8 cellular contexts compared by ENCODE assay signal in genomic region chr6:153129873-153130514, GRCh38. TPM values are rescaled to one million over a fixed set of nuclear protein-coding genes. Genes with fewer than 3 reads are reported as not detected.
DNase-seq lines count a peak whose midpoint lies in the region; ATAC-seq and TF ChIP-seq lines count a peak whose summit lies in the region.

No MANE protein-coding gene starts in this region.

- no peak overlapping the region for H2BK120ac ChIP-seq in mesenchymal stem cell (ENCODE audit: low read depth, low read length)

- H4K20me1 ChIP-seq in MM.1S (ENCODE audit: insufficient read depth, low read length), result no peaks in the 10 kb centered on the region

- H3K4me3 ChIP-seq in GM08714 (ENCODE audit: low read length) (peak overlapping the region; percentile 70), MM.1S (ENCODE audit: low read length) (no peak overlapping the region), mesenchymal stem cell (ENCODE audit: insufficient read depth in 1 of 2, low read depth in 1 of 2, low read length in 2 of 2) (peak overlapping the region; percentile 89 to 99), upper lobe of right lung (peak overlapping the region; percentile 56)

- ATAC-seq in upper lobe of right lung, result peak; percentile 31
- ATAC-seq in left lobe of liver, result no peak

- H2AK5ac ChIP-seq in mesenchymal stem cell (ENCODE audit: low read length, severe bottlenecking), result no peak overlapping the region

- peaks cover 67% of the 10 kb centered on the region for H3K27me3 Mint-ChIP-seq in dendritic cell treated with granulocyte-macrophage colony-stimulating factor and Interleukin-4, amounts not matched to agents 40 ng/mL and 50 ng/mL, for 4 days

- peaks cover 1% of the 10 kb centered on the region for H3K79me1 ChIP-seq in mesenchymal stem cell (replicated peaks; ENCODE audit: low read length, poor library complexity, severe bottlenecking)

- intact Hi-C loops in dendritic cell treated with granulocyte-macrophage colony-stimulating factor and Interleukin-4, amounts not matched to agents 40 ng/mL and 50 ng/mL, for 4 days (cut with micrococcal nuclease), result no loop called here
- intact Hi-C loops in upper lobe of right lung (cut with DNase I), result no loop called here

- H3K4me1 Mint-ChIP-seq in dendritic cell treated with granulocyte-macrophage colony-stimulating factor and Interleukin-4, amounts not matched to agents 40 ng/mL and 50 ng/mL, for 4 days (ENCODE audit: low read depth), result peaks cover 26% of the 10 kb centered on the region

- under 1% methylated on average over 36 of the region's 53 CpGs for WGBS in mesenchymal stem cell

- H3K18ac ChIP-seq in mesenchymal stem cell (ENCODE audit: low read depth in 1 of 2, low read length in 2 of 2), result peak overlapping the region; percentile 94 to 95

- H3K4ac ChIP-seq in mesenchymal stem cell (ENCODE audit: low read depth in 1 of 2, low read length in 2 of 2), result peak overlapping the region in 1 of 2 experiments; percentile 96

- H3K4me1 ChIP-seq in MM.1S (ENCODE audit: low read length) (no peaks in the 10 kb centered on the region), mesenchymal stem cell (ENCODE audit: control insufficient read depth, insufficient read depth, low read depth, low read length) (peaks cover 3% of the 10 kb centered on the region), upper lobe of right lung (peaks cover 16% of the 10 kb centered on the region)

- H2BK15ac ChIP-seq in mesenchymal stem cell (ENCODE audit: low read depth, poor library complexity, severe bottlenecking), result peak overlapping the region; percentile 4

- no peaks in the 10 kb centered on the region for H3K27me3 ChIP-seq in MM.1S (replicated peaks; ENCODE audit: insufficient read depth, low read length)
- H3K27me3 ChIP-seq in mesenchymal stem cell (ENCODE audit: control insufficient read depth in 1 of 2, insufficient read depth in 1 of 2, low read length in 2 of 2), result no peaks in the 10 kb centered on the region
- H3K27me3 ChIP-seq in upper lobe of right lung, result peaks cover 41% of the 10 kb centered on the region

- H2AFZ ChIP-seq in MM.1S (ENCODE audit: low read length) (no peak overlapping the region), mesenchymal stem cell (ENCODE audit: low read depth, low read length) (peak overlapping the region; percentile 61)

- TF ChIP-seq CTCF in MM.1S (IDR thresholded peaks at IDR 0.05; ENCODE audit: low read length) (no peak), upper lobe of right lung (IDR thresholded peaks at IDR 0.05) (no peak)

- no peak for DNase-seq in MM.1S
- DNase-seq in mesenchymal stem cell, result peak; percentile 56
- no peak for DNase-seq in upper lobe of right lung
- DNase-seq in left lobe of liver (ENCODE audit: low spot score), result no peak
- no peak for DNase-seq in SW480 (ENCODE audit: low spot score)
- DNase-seq in COR-L47 (lab: John Stamatoyannopoulos, UW), result no peak

- peak overlapping the region in 1 of 2 experiments; percentile 93 for H3K23ac ChIP-seq in mesenchymal stem cell (ENCODE audit: low read length in 2 of 2)

- no peaks in the 10 kb centered on the region for H3K36me3 Mint-ChIP-seq in dendritic cell treated with granulocyte-macrophage colony-stimulating factor and Interleukin-4, amounts not matched to agents 40 ng/mL and 50 ng/mL, for 4 days (ENCODE audit: low read depth)

- peak overlapping the region in 1 of 2 experiments; percentile 99 for H3K14ac ChIP-seq in mesenchymal stem cell (ENCODE audit: low read length in 2 of 2)

- H3K36me3 ChIP-seq in MM.1S (replicated peaks; ENCODE audit: insufficient read depth, low read length), result no peaks in the 10 kb centered on the region
- H3K36me3 ChIP-seq in mesenchymal stem cell (ENCODE audit: control insufficient read depth in 1 of 2, insufficient read depth in 2 of 2, low read depth in 1 of 2, low read length in 2 of 2), result no peaks in the 10 kb centered on the region
- no peaks in the 10 kb centered on the region for H3K36me3 ChIP-seq in upper lobe of right lung

- no peaks in the 10 kb centered on the region for H3K9me2 ChIP-seq in MM.1S (replicated peaks; ENCODE audit: insufficient read depth, low read length)

- peak overlapping the region; percentile 41 for H4K91ac ChIP-seq in mesenchymal stem cell (ENCODE audit: low read length)

- H3K9me3 Mint-ChIP-seq in dendritic cell treated with granulocyte-macrophage colony-stimulating factor and Interleukin-4, amounts not matched to agents 40 ng/mL and 50 ng/mL, for 4 days, result no peaks in the 10 kb centered on the region

- H3K9ac ChIP-seq in MM.1S (ENCODE audit: low read length) (no peak overlapping the region), mesenchymal stem cell (ENCODE audit: low read length) (peak overlapping the region; percentile 89)

- H3K4me3 Mint-ChIP-seq in dendritic cell treated with granulocyte-macrophage colony-stimulating factor and Interleukin-4, amounts not matched to agents 40 ng/mL and 50 ng/mL, for 4 days, result peak overlapping the region; percentile 85

- peak overlapping the region; percentile 8 for H4K8ac ChIP-seq in mesenchymal stem cell (ENCODE audit: low read length)

- H3K4me2 ChIP-seq in MM.1S (ENCODE audit: low read depth, low read length) (peak overlapping the region; percentile 65; the same call in 1 of the 2 replicates), mesenchymal stem cell (ENCODE audit: low read length, poor library complexity, severe bottlenecking) (peak overlapping the region; percentile 93)

- H3K27ac Mint-ChIP-seq in dendritic cell treated with granulocyte-macrophage colony-stimulating factor and Interleukin-4, amounts not matched to agents 40 ng/mL and 50 ng/mL, for 4 days, result no peak overlapping the region

- no peaks in the 10 kb centered on the region for H3F3A ChIP-seq in MM.1S (ENCODE audit: insufficient read depth, low read length)

- H3K27ac ChIP-seq in MM.1S (ENCODE audit: low read length), result no peak overlapping the region
- H3K27ac ChIP-seq in mesenchymal stem cell (ENCODE audit: low read length, poor library complexity, severe bottlenecking), result peak overlapping the region; percentile 48
- no peak overlapping the region for H3K27ac ChIP-seq in upper lobe of right lung

- H2BK12ac ChIP-seq in mesenchymal stem cell (ENCODE audit: low read length in 2 of 2), result peak overlapping the region; percentile 63 to 86

- H3K9me3 ChIP-seq in MM.1S (replicated peaks; ENCODE audit: insufficient read depth, low read length), result no peaks in the 10 kb centered on the region
- no peaks in the 10 kb centered on the region for H3K9me3 ChIP-seq in mesenchymal stem cell (ENCODE audit: control insufficient read depth, low read length)
- no peaks in the 10 kb centered on the region for H3K9me3 ChIP-seq in upper lobe of right lung

- no peak overlapping the region for H2BK5ac ChIP-seq in mesenchymal stem cell (ENCODE audit: low read depth, low read length, poor library complexity, severe bottlenecking)

- no peaks in the 10 kb centered on the region for H3K79me2 ChIP-seq in MM.1S (ENCODE audit: low read length)

RNA-seq across cellular contexts. Expression of gene RGS17, which starts 1.1 kb away (rescaled TPM):
- 15.7 TPM for polyA plus RNA-seq in mesenchymal stem cell (2013, experiment 1 of 2)
- polyA plus RNA-seq in mesenchymal stem cell (2013, experiment 2 of 2), result 15.0 TPM
- total RNA-seq in upper lobe of right lung, result 0.26 TPM
- not detected for total RNA-seq in left lobe of liver
